ENCODE assay signal across 15 cellular contexts in genomic region chr1:156430305-156430704, GRCh38.
DNase-seq lines count a peak whose midpoint lies in the region.
"Had no signal": no experiment of that assay in that cellular context is flagged by ENCODE, and none has a peak within 500 bp of the region (broad histone marks: within the 10 kb centered on the region; RNA-seq: fewer than 3 reads in every experiment).

No MANE protein-coding gene starts in this region.

- H3K4me3 Mint-ChIP-seq in activated T-helper 2 cell treated with anti-CD3 and anti-CD28 coated beads, Interferon-gamma antibody, Interleukin-2, Interleukin-4, amounts not matched to agents 10 μg/mL and 5 μg/mL and 100 μg/mL, durations not matched to agents 14 hours and 24 hours and 36 hours (ENCODE audit: low read depth) = no peak overlapping the region
- H3K4me3 Mint-ChIP-seq: B cell; CD4-positive, alpha-beta memory T cell had no signal

- H3K4me1 Mint-ChIP-seq in activated T-helper 2 cell treated with anti-CD3 and anti-CD28 coated beads, Interferon-gamma antibody, Interleukin-2, Interleukin-4, amounts not matched to agents 10 μg/mL and 5 μg/mL and 100 μg/mL, durations not matched to agents 14 hours and 24 hours and 36 hours (ENCODE audit: low read depth) = peaks cover 23% of the 10 kb centered on the region

- H3K36me3 Mint-ChIP-seq in activated T-helper 2 cell treated with anti-CD3 and anti-CD28 coated beads, Interferon-gamma antibody, Interleukin-2, Interleukin-4, amounts not matched to agents 10 μg/mL and 5 μg/mL and 100 μg/mL, durations not matched to agents 14 hours and 24 hours and 36 hours (ENCODE audit: low read depth) = no peaks in the 10 kb centered on the region
- H3K36me3 Mint-ChIP-seq: CD4-positive, alpha-beta memory T cell had no signal

- H3K36me3 ChIP-seq in H7 (replicated peaks; ENCODE audit: control insufficient read depth, insufficient read depth, low read length) = no peaks in the 10 kb centered on the region

- H3K9me3 Mint-ChIP-seq in activated T-helper 2 cell treated with anti-CD3 and anti-CD28 coated beads, Interferon-gamma antibody, Interleukin-2, Interleukin-4, amounts not matched to agents 10 μg/mL and 5 μg/mL and 100 μg/mL, durations not matched to agents 14 hours and 24 hours and 36 hours = no peaks in the 10 kb centered on the region
- H3K9me3 Mint-ChIP-seq: CD4-positive, alpha-beta memory T cell had no signal

- H3K4me3 ChIP-seq in H7 (ENCODE audit: insufficient read depth, low read depth, low read length) = no peak overlapping the region

- no peak overlapping the region for H3K27ac Mint-ChIP-seq in activated T-helper 2 cell treated with anti-CD3 and anti-CD28 coated beads, Interferon-gamma antibody, Interleukin-2, Interleukin-4, amounts not matched to agents 10 μg/mL and 5 μg/mL and 100 μg/mL, durations not matched to agents 14 hours and 24 hours and 36 hours
- H3K27ac Mint-ChIP-seq: B cell; CD4-positive, alpha-beta memory T cell had no signal

- H3K27me3 Mint-ChIP-seq in activated T-helper 2 cell treated with anti-CD3 and anti-CD28 coated beads, Interferon-gamma antibody, Interleukin-2, Interleukin-4, amounts not matched to agents 10 μg/mL and 5 μg/mL and 100 μg/mL, durations not matched to agents 14 hours and 24 hours and 36 hours (ENCODE audit: low read depth) = peaks cover 92% of the 10 kb centered on the region

- intact Hi-C loops in activated T-helper 2 cell treated with anti-CD3 and anti-CD28 coated beads, Interferon-gamma antibody, Interleukin-2, Interleukin-4, amounts not matched to agents 10 μg/mL and 5 μg/mL and 100 μg/mL, durations not matched to agents 14 hours and 24 hours and 36 hours (cut with micrococcal nuclease) = loop anchor here (10.0 kb wide), 1 partner anchor 494 kb away; the partner anchor contains the start of gene LRRC71

- peaks cover 96% of the 10 kb centered on the region for H3K27me3 ChIP-seq in H7 (ENCODE audit: control insufficient read depth, insufficient read depth, low read length)

- DNase-seq in H7 (peak; percentile 74), NCI-H526 treated with DMSO at 0.1 percent for 48 hours (lab: John Stamatoyannopoulos, UW) (peak; percentile 61), globus pallidus (ENCODE audit: low spot score) (peak; percentile 72), midbrain (lab: John Stamatoyannopoulos, UW) (peak; percentile 53), germinal center (ENCODE audit: low spot score) (no peak)
- DNase-seq in activated T-helper 2 cell treated with anti-CD3 and anti-CD28 coated beads, Interferon-gamma antibody, Interleukin-2, Interleukin-4, amounts not matched to agents 10 μg/mL and 5 μg/mL and 100 μg/mL, durations not matched to agents 14 hours and 24 hours and 36 hours (ENCODE audit: low spot score) = no peak
- DNase-seq in stimulated activated CD4-positive, alpha-beta T cell treated with anti-CD3 and anti-CD28 coated beads, Interleukin-4, amount 100 ng/mL, for 4 hours = no peak
- DNase-seq: ACHN; CD4-positive, alpha-beta memory T cell; GF-D8; NCI-H1436 treated with DMSO at 0.1 percent for 48 hours; NCI-H2081 treated with DMSO at 0.1 percent for 48 hours; NCI-H2227 treated with DMSO at 0.1 percent for 48 hours; NCI-H524 treated with DMSO at 0.1 percent for 48 hours had no signal

Comparison
In these comparisons a context has a peak if more than half of its experiments do, and no peak if none do; other contexts are left out.
1. DNase-seq: peak in H7 (single experiment), NCI-H526 treated with DMSO at 0.1 percent for 48 hours (single experiment), globus pallidus (single experiment) and midbrain (single experiment); none in activated T-helper 2 cell treated with anti-CD3 and anti-CD28 coated beads, Interferon-gamma antibody, Interleukin-2, Interleukin-4, amounts not matched to agents 10 μg/mL and 5 μg/mL and 100 μg/mL, durations not matched to agents 14 hours and 24 hours and 36 hours (single experiment), stimulated activated CD4-positive, alpha-beta T cell treated with anti-CD3 and anti-CD28 coated beads, Interleukin-4, amount 100 ng/mL, for 4 hours (0 of 2) and germinal center (single experiment).